Comparison of ENCODE assay signal across 12 cellular contexts in the genomic region with DNA sequence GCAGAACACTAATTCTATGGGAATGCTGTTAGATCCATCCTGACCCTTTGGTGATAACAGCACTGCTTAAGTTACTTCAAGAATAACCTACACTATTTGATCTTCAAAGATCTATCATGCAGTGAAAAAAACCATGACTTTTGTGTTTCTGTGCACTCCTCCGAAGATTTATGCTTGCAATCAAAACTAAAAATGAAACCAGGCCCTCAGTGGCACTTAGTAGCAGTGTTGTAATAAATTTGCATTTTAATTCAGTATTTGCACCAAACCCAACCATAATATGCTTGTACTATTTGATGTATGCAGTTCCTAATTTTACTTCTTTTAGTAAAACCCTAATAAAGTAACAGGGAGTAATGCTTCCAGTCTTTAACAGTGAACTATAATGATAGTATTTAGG.
"Had no signal": no experiment of that assay in that cellular context is flagged by ENCODE, and none has a peak within 500 bp of the region (broad histone marks: within the 10 kb centered on the region; RNA-seq: fewer than 3 reads in every experiment).

No MANE protein-coding gene starts in this region.

- H3K4me2 ChIP-seq: neural progenitor cell had no signal

- DNase-seq: effector memory CD8-positive, alpha-beta T cell; esophagus squamous epithelium; glutamatergic neuron; immature natural killer cell; stimulated activated naive CD4-positive, alpha-beta T cell treated with Interleukin-2 at 50 U/mL for 16 hours; trophoblast cell had no signal

- H3K4me1 ChIP-seq: esophagus squamous epithelium, gastroesophageal sphincter, neural progenitor cell, sigmoid colon had no signal

- H3K27me3 ChIP-seq: esophagus squamous epithelium, gastroesophageal sphincter, neural progenitor cell, ovary, right atrium auricular region, sigmoid colon had no signal

- H3K27ac ChIP-seq: esophagus squamous epithelium, gastroesophageal sphincter, neural progenitor cell, ovary, sigmoid colon, skin epidermis had no signal

- H3K36me3 ChIP-seq: esophagus squamous epithelium, gastroesophageal sphincter, neural progenitor cell, ovary, right atrium auricular region, sigmoid colon had no signal

- H2AFZ ChIP-seq: neural progenitor cell had no signal

- H3K9me3 ChIP-seq: esophagus squamous epithelium, gastroesophageal sphincter, ovary, right atrium auricular region, sigmoid colon had no signal

- H3K4me3 ChIP-seq: esophagus squamous epithelium, gastroesophageal sphincter, neural progenitor cell, ovary, right atrium auricular region, sigmoid colon, skin epidermis had no signal

- H3K9ac ChIP-seq: neural progenitor cell had no signal
